In genomic region chr2:133434962-133435668, GRCh38 we compare ENCODE assay signal across 10 cellular contexts.
DNase-seq lines count a peak whose midpoint lies in the region; ATAC-seq and TF ChIP-seq lines count a peak whose summit lies in the region.
"Had no signal": no experiment of that assay in that cellular context is flagged by ENCODE, and none has a peak within 500 bp of the region (broad histone marks: within the 10 kb centered on the region; RNA-seq: fewer than 3 reads in every experiment).

No MANE protein-coding gene starts in this region.

- H3K4me3 ChIP-seq in astrocyte of the cerebellum (ENCODE audit: low read depth, low read length), result no peak overlapping the region
- H3K4me3 ChIP-seq: testis had no signal

- no peak for TF ChIP-seq CTCF in astrocyte of the cerebellum (IDR thresholded peaks at IDR 0.05; ENCODE audit: low read depth, low read length, missing control alignments)

- DNase-seq in DMS153 (lab: John Stamatoyannopoulos, UW) (peak; percentile 91), NCI-H2029 (lab: John Stamatoyannopoulos, UW) (peak; percentile 94), astrocyte of the cerebellum (ENCODE audit: low read depth) (peak; percentile 6), myocyte (ENCODE audit: low read depth) (peak; percentile 23), T-helper 2 cell (no peak), NCI-H146 treated with DMSO at 0.1 percent for 48 hours (lab: John Stamatoyannopoulos, UW; ENCODE audit: unreplicated experiment) (no peak)
- DNase-seq: stimulated activated CD4-positive, alpha-beta T cell treated with anti-CD3 and anti-CD28 coated beads, Interleukin-12 subunit alpha, Interleukin-12 subunit beta, amount 100 ng/mL, for 4 hours; testis had no signal

- ATAC-seq in GM21360 (IDR thresholded peaks at IDR 0.05; ENCODE audit: unreplicated experiment) (no peak), HG03432 (IDR thresholded peaks at IDR 0.05; ENCODE audit: unreplicated experiment) (no peak)

- in situ Hi-C loops in astrocyte of the cerebellum (cut with HindIII; ENCODE audit: low sequenced_read_pairs), result loop anchor here (5.0 kb wide), 1 partner anchor 43 kb away; no protein-coding TSS in a partner anchor

Comparison
In these comparisons a context has a peak if more than half of its experiments do, and no peak if none do; other contexts are left out.
1. DNase-seq: peak in DMS153 (single experiment), NCI-H2029 (single experiment), astrocyte of the cerebellum (single experiment) and myocyte (single experiment); none in T-helper 2 cell (0 of 5) and NCI-H146 treated with DMSO at 0.1 percent for 48 hours (single experiment).